In genomic region chr3:165462616-165463334, GRCh38 we compare ENCODE assay signal across 26 cellular contexts.
A peak's percentile ranks its signal among the peaks of the same experiment; 100 is the strongest.
DNase-seq lines count a peak whose midpoint lies in the region; ATAC-seq and TF ChIP-seq lines count a peak whose summit lies in the region.
"Had no signal": no experiment of that assay in that cellular context is flagged by ENCODE, and none has a peak within 500 bp of the region (broad histone marks: within the 10 kb centered on the region; RNA-seq: fewer than 3 reads in every experiment).

No MANE protein-coding gene starts in this region.

- CTCF ChIA-PET in mammary epithelial cell (lab: Charles Lee; ENCODE audit: low non-redundant PET): no interaction called here
- CTCF ChIA-PET in MCF 10A (lab: Yijun Ruan, JAX): interaction anchor here (0.6 to 0.7 kb wide), 2 partner anchors 55 to 1570 kb away, joined by 3 to 5 read pairs; no protein-coding TSS in a partner anchor

- H3K27me3 Mint-ChIP-seq in MCF 10A (ENCODE audit: insufficient read depth, unreplicated experiment): no peaks in the 10 kb centered on the region
- H3K27me3 Mint-ChIP-seq: activated B cell treated with CpG ODN at 0.5 μM for 24 hours; B cell; brain; stimulated activated memory B cell treated with anti-CD40 and anti-IgM and Interleukin-4, amounts not matched to agents 10 μg/mL and 1 μg/mL and 100 μg/mL, for 72 hours had no signal

- 37% methylated on average over 6 of the region's 6 CpGs for WGBS in mammary epithelial cell (ENCODE audit: low coverage, missing lambda C conversion rate)
- 86% methylated on average over 6 of the region's 6 CpGs for WGBS in smooth muscle cell (ENCODE audit: low lambda C conversion rate)

- H3K4me3 ChIP-seq in mammary epithelial cell (replicated peaks in 1 of 3; ENCODE audit: insufficient read depth in 1 of 3, low read depth in 2 of 3, low read length in 3 of 3): peak overlapping the region; percentile 21 to 79 (median 75)
- no peak overlapping the region for H3K4me3 ChIP-seq in fibroblast of mammary gland (ENCODE audit: control insufficient read depth, low read depth, low read length)
- H3K4me3 ChIP-seq in lower lobe of right lung: no peak overlapping the region
- no peak overlapping the region for H3K4me3 ChIP-seq in smooth muscle cell
- H3K4me3 ChIP-seq: sigmoid colon, SJSA1, testis, vagina had no signal

- H3K4me1 ChIP-seq in mammary epithelial cell (ENCODE audit: insufficient read depth, low read length): peaks cover 14% of the 10 kb centered on the region
- no peaks in the 10 kb centered on the region for H3K4me1 ChIP-seq in lower lobe of right lung
- no peaks in the 10 kb centered on the region for H3K4me1 ChIP-seq in smooth muscle cell (ENCODE audit: low read depth)
- H3K4me1 ChIP-seq: SJSA1, testis, vagina had no signal

- POLR2A ChIA-PET in MCF 10A (lab: Yijun Ruan, JAX): no interaction called here

- intact Hi-C loops in mammary epithelial cell (cut with micrococcal nuclease): no loop called here
- intact Hi-C loops in MCF 10A (cut with micrococcal nuclease): no loop called here
- intact Hi-C loops in lower lobe of right lung (cut with DNase I): no loop called here

- no peak overlapping the region for H2AFZ ChIP-seq in mammary epithelial cell (ENCODE audit: low read depth, low read length)
- no peak overlapping the region for H2AFZ ChIP-seq in smooth muscle cell (ENCODE audit: low read depth)

- H3K79me2 ChIP-seq in mammary epithelial cell (ENCODE audit: insufficient read depth, low read length): peaks cover 66% of the 10 kb centered on the region
- H3K79me2 ChIP-seq in smooth muscle cell (ENCODE audit: low read depth): no peaks in the 10 kb centered on the region

- peak overlapping the region; percentile 93 for H3K27ac ChIP-seq in mammary epithelial cell (ENCODE audit: insufficient read depth, low read depth, low read length)
- H3K27ac ChIP-seq in lower lobe of right lung: no peak overlapping the region
- no peak overlapping the region for H3K27ac ChIP-seq in smooth muscle cell (ENCODE audit: low read depth)
- H3K27ac ChIP-seq: SJSA1, testis, vagina had no signal

- H3K9me3 ChIP-seq in mammary epithelial cell (replicated peaks; ENCODE audit: insufficient read depth, low read length) (no peaks in the 10 kb centered on the region), lower lobe of right lung (no peaks in the 10 kb centered on the region), smooth muscle cell (replicated peaks; ENCODE audit: low read depth) (no peaks in the 10 kb centered on the region)
- H3K9me3 ChIP-seq: sigmoid colon, SJSA1, testis, vagina had no signal

- no peak for DNase-seq in mammary epithelial cell
- DNase-seq in MCF 10A (ENCODE audit: unreplicated experiment): no peak
- peak; percentile 11 for DNase-seq in fibroblast of mammary gland (ENCODE audit: low read depth)
- no peak for DNase-seq in lower lobe of right lung
- no peak for DNase-seq in smooth muscle cell (lab: John Stamatoyannopoulos, UW; ENCODE audit: unreplicated experiment)
- no peak for DNase-seq in mucosa of gallbladder (ENCODE audit: low spot score)
- DNase-seq in NCI-H524 treated with DMSO at 0.1 percent for 48 hours (lab: John Stamatoyannopoulos, UW): no peak
- DNase-seq: activated B cell treated with CpG ODN at 0.5 μM for 24 hours; activated CD4-positive, alpha-beta T cell treated with anti-CD3 and anti-CD28 coated beads, Interleukin-2, amount 50 U/mL, for 1 hour; activated T-cell treated with anti-CD3 and anti-CD28 coated beads, Interleukin-2, amount 50 U/mL, for 4 hours; CD8-positive, alpha-beta T cell; H9; mesenchymal stem cell; NCI-H1048; NCI-H187 treated with DMSO at 0.1 percent for 48 hours; NCI-H2171 treated with DMSO at 0.1 percent for 48 hours; sigmoid colon; stimulated activated CD4-positive, alpha-beta T cell treated with anti-CD3 and anti-CD28 coated beads, Interleukin-4, amount 100 ng/mL, for 4 hours; testis had no signal

- dilution Hi-C loops in mammary epithelial cell (cut with HindIII; ENCODE audit: low sequenced_read_pairs): no loop called here

- H3K4me2 ChIP-seq in mammary epithelial cell (ENCODE audit: insufficient read depth, low read depth, low read length) (peak overlapping the region; percentile 76), smooth muscle cell (no peak overlapping the region)

- H3K4me3 Mint-ChIP-seq in MCF 10A (ENCODE audit: unreplicated experiment): no peak overlapping the region
- H3K4me3 Mint-ChIP-seq: activated B cell treated with CpG ODN at 0.5 μM for 24 hours; activated T-cell treated with anti-CD3 and anti-CD28 coated beads, Interleukin-2, amount 50 U/mL, for 4 hours; B cell; brain; CD8-positive, alpha-beta T cell; H9; stimulated activated memory B cell treated with anti-CD40 and anti-IgM and Interleukin-4, amounts not matched to agents 10 μg/mL and 1 μg/mL and 100 μg/mL, for 72 hours had no signal

- H3K27ac Mint-ChIP-seq in MCF 10A (ENCODE audit: low read depth, unreplicated experiment): no peak overlapping the region
- H3K27ac Mint-ChIP-seq: activated B cell treated with CpG ODN at 0.5 μM for 24 hours; B cell; CD8-positive, alpha-beta T cell; H9; stimulated activated memory B cell treated with anti-CD40 and anti-IgM and Interleukin-4, amounts not matched to agents 10 μg/mL and 1 μg/mL and 100 μg/mL, for 72 hours had no signal

- H3F3A ChIP-seq in smooth muscle cell (ENCODE audit: low read depth): no peaks in the 10 kb centered on the region

- H3K36me3 ChIP-seq in mammary epithelial cell (ENCODE audit: insufficient read depth, low read length): no peaks in the 10 kb centered on the region
- H3K36me3 ChIP-seq in lower lobe of right lung: no peaks in the 10 kb centered on the region
- no peaks in the 10 kb centered on the region for H3K36me3 ChIP-seq in smooth muscle cell (ENCODE audit: low read depth)
- H3K36me3 ChIP-seq: sigmoid colon, SJSA1, vagina had no signal

- H3K4me1 Mint-ChIP-seq in MCF 10A (ENCODE audit: insufficient read depth, unreplicated experiment): no peaks in the 10 kb centered on the region
- H3K4me1 Mint-ChIP-seq: activated B cell treated with CpG ODN at 0.5 μM for 24 hours; B cell; brain; H9; stimulated activated memory B cell treated with anti-CD40 and anti-IgM and Interleukin-4, amounts not matched to agents 10 μg/mL and 1 μg/mL and 100 μg/mL, for 72 hours had no signal

- H3K36me3 Mint-ChIP-seq in MCF 10A (ENCODE audit: insufficient read depth, unreplicated experiment): no peaks in the 10 kb centered on the region
- H3K36me3 Mint-ChIP-seq: brain; CD8-positive, alpha-beta T cell; stimulated activated memory B cell treated with anti-CD40 and anti-IgM and Interleukin-4, amounts not matched to agents 10 μg/mL and 1 μg/mL and 100 μg/mL, for 72 hours had no signal

- in situ Hi-C loops in mammary epithelial cell (cut with MboI; ENCODE audit: low sequenced_read_pairs in 2 of 2): no loop called here

- H3K27me3 ChIP-seq in mammary epithelial cell (ENCODE audit: insufficient read depth, low read length) (no peaks in the 10 kb centered on the region), lower lobe of right lung (ENCODE audit: low read depth) (no peaks in the 10 kb centered on the region), smooth muscle cell (ENCODE audit: low read depth) (no peaks in the 10 kb centered on the region)
- H3K27me3 ChIP-seq: sigmoid colon, SJSA1, testis, vagina had no signal

- BruUV-seq in mammary epithelial cell (replicated peaks; lab: Mats Ljungman, UMichigan) (TSS peak; percentile 8), MCF 10A (replicated peaks; lab: Mats Ljungman, UMichigan) (no TSS peak)

- peak; percentile 48 to 65 for ATAC-seq in lower lobe of right lung
- no peak for ATAC-seq in HG02759 (IDR thresholded peaks at IDR 0.05; ENCODE audit: unreplicated experiment)
- ATAC-seq: activated T-cell treated with anti-CD3 and anti-CD28 coated beads, Interleukin-2, amount 50 U/mL, for 4 hours; CD8-positive, alpha-beta T cell; esophagus mucosa; stimulated activated memory B cell treated with anti-CD40 and anti-IgM and Interleukin-4, amounts not matched to agents 10 μg/mL and 1 μg/mL and 100 μg/mL, for 72 hours had no signal

- H3K9ac ChIP-seq in mammary epithelial cell (ENCODE audit: insufficient read depth, low read length): peak overlapping the region; percentile 69
- H3K9ac ChIP-seq in smooth muscle cell (ENCODE audit: low read depth): no peak overlapping the region

- H3K9me3 Mint-ChIP-seq in MCF 10A (ENCODE audit: unreplicated experiment): no peaks in the 10 kb centered on the region
- H3K9me3 Mint-ChIP-seq: activated T-cell treated with anti-CD3 and anti-CD28 coated beads, Interleukin-2, amount 50 U/mL, for 4 hours; brain; CD8-positive, alpha-beta T cell; H9 had no signal

- no peak for TF ChIP-seq CTCF in mammary epithelial cell (conservative IDR thresholded peaks at IDR 0.05 in 1 of 2, IDR thresholded peaks at IDR 0.05 in 1 of 2; ENCODE audit: extremely low read depth in 1 of 2, insufficient read depth in 1 of 2, low read depth in 1 of 2, low read length in 2 of 2)
- no peak for TF ChIP-seq CTCF in MCF 10A (IDR thresholded peaks at IDR 0.05; ENCODE audit: unreplicated experiment)
- no peak for TF ChIP-seq CTCF in fibroblast of mammary gland (conservative IDR thresholded peaks at IDR 0.05; ENCODE audit: control insufficient read depth, insufficient read depth, low read depth, low read length)
- TF ChIP-seq CTCF in lower lobe of right lung (IDR thresholded peaks at IDR 0.05): no peak
- no peak for TF ChIP-seq CTCF in smooth muscle cell (IDR thresholded peaks at IDR 0.05; ENCODE audit: borderline replicate concordance, insufficient read depth, poor library complexity, severe bottlenecking)

- H4K20me1 ChIP-seq in mammary epithelial cell (ENCODE audit: insufficient read depth, low read length) (no peaks in the 10 kb centered on the region), smooth muscle cell (ENCODE audit: low read depth) (no peaks in the 10 kb centered on the region)

Comparison
In these comparisons a context has a peak if more than half of its experiments do, and no peak if none do; other contexts are left out.
1. H3K4me3 ChIP-seq: peak in mammary epithelial cell (3 of 3); none in fibroblast of mammary gland (single experiment), lower lobe of right lung (single experiment) and smooth muscle cell (single experiment).